Comparison of ENCODE assay signal across 8 cellular contexts in genomic region chr1:46394108-46394871, GRCh38. TPM values are rescaled to one million over a fixed set of nuclear protein-coding genes. Genes with fewer than 3 reads are reported as not detected.
A peak's percentile ranks its signal among the peaks of the same experiment; 100 is the strongest.
DNase-seq lines count a peak whose midpoint lies in the region; ATAC-seq and TF ChIP-seq lines count a peak whose summit lies in the region.

TSS of gene FAAH (plus strand) at chr1:46394317. CDS start at chr1:46394349, 32 bp downstream.

- H3K27ac Mint-ChIP-seq in activated CD8-positive, alpha-beta T cell treated with anti-CD3 and anti-CD28 coated beads, Interleukin-2, amount 10 ng/mL, durations not matched to agents 7 days and 5 days: peak within 1 kb of the TSS; percentile 6

- H3K27ac ChIP-seq in HUES64 (ENCODE audit: low read depth, low read length): no peak within 1 kb of the TSS
- no peak within 1 kb of the TSS for H3K27ac ChIP-seq in effector memory CD4-positive, alpha-beta T cell (ENCODE audit: insufficient read depth, low read length, poor library complexity, severe bottlenecking)

- ATAC-seq in activated CD8-positive, alpha-beta T cell treated with anti-CD3 and anti-CD28 coated beads, Interleukin-2, amount 10 ng/mL, durations not matched to agents 7 days and 5 days: peak; percentile 78
- ATAC-seq in HG02938 (IDR thresholded peaks at IDR 0.05; ENCODE audit: unreplicated experiment) (no peak), GM18909 (IDR thresholded peaks at IDR 0.05; ENCODE audit: poor library complexity, unreplicated experiment) (no peak)

- no peak for TF ChIP-seq CTCF in AG09309 (IDR thresholded peaks at IDR 0.05; ENCODE audit: control insufficient read depth, insufficient read depth, low read depth, low read length, missing control alignments)

- WGBS in HUES64: 2% methylated on average over 75 of the region's 75 CpGs

- no peaks in the 10 kb centered on the region for H3K36me3 ChIP-seq in HUES64 (ENCODE audit: insufficient read depth, low read length)
- H3K36me3 ChIP-seq in effector memory CD4-positive, alpha-beta T cell (ENCODE audit: control insufficient read depth, insufficient read depth, low read length): no peaks in the 10 kb centered on the region

- peak within 1 kb of the TSS; percentile 23 for H3K4me3 ChIP-seq in AG09309 (ENCODE audit: control insufficient read depth, low read depth, low read length)
- peak within 1 kb of the TSS; percentile 59 for H3K4me3 ChIP-seq in HUES64 (ENCODE audit: low read length)
- H3K4me3 ChIP-seq in effector memory CD4-positive, alpha-beta T cell (ENCODE audit: insufficient read depth, low read depth, low read length, poor library complexity, severe bottlenecking): peak within 1 kb of the TSS; percentile 37

- peaks cover 13% of the 10 kb centered on the region for H3K36me3 Mint-ChIP-seq in activated CD8-positive, alpha-beta T cell treated with anti-CD3 and anti-CD28 coated beads, Interleukin-2, amount 10 ng/mL, durations not matched to agents 7 days and 5 days (ENCODE audit: low read depth)

- H3K4me3 Mint-ChIP-seq in activated CD8-positive, alpha-beta T cell treated with anti-CD3 and anti-CD28 coated beads, Interleukin-2, amount 10 ng/mL, durations not matched to agents 7 days and 5 days: peak within 1 kb of the TSS; percentile 55

- CTCF ChIA-PET in activated CD8-positive, alpha-beta T cell treated with anti-CD3 and anti-CD28 coated beads, Interleukin-2, amount 10 ng/mL, durations not matched to agents 7 days and 5 days (lab: Charles Lee): interaction anchor here (0.6 kb wide), 1 partner anchor 923 kb away, joined by 4 read pairs; no protein-coding TSS in a partner anchor

- peaks cover 14% of the 10 kb centered on the region for H3K9me3 ChIP-seq in HUES64 (ENCODE audit: insufficient read depth, low read depth, low read length)
- H3K9me3 ChIP-seq in effector memory CD4-positive, alpha-beta T cell (ENCODE audit: control insufficient read depth, low read length): peaks cover 4% of the 10 kb centered on the region

- no peak for DNase-seq in AG09309 (ENCODE audit: low read depth)
- peak; percentile 53 for DNase-seq in activated CD8-positive, alpha-beta T cell treated with anti-CD3 and anti-CD28 coated beads, Interleukin-2, amount 10 ng/mL, durations not matched to agents 7 days and 5 days
- DNase-seq in effector memory CD4-positive, alpha-beta T cell: no peak
- peak; percentile 57 for DNase-seq in medulla oblongata (ENCODE audit: extremely low spot score)
- peak; percentile 23 to 25 (median 23) for DNase-seq in stimulated activated CD4-positive, alpha-beta T cell treated with anti-CD3 and anti-CD28 coated beads, TNF-alpha, amount 100 ng/mL, for 48 hours (ENCODE audit: low read depth in 3 of 3)

- H3K9ac ChIP-seq in HUES64 (ENCODE audit: low read depth, low read length): peak within 1 kb of the TSS; percentile 46

- peaks cover 17% of the 10 kb centered on the region for H3K9me3 Mint-ChIP-seq in activated CD8-positive, alpha-beta T cell treated with anti-CD3 and anti-CD28 coated beads, Interleukin-2, amount 10 ng/mL, durations not matched to agents 7 days and 5 days (ENCODE audit: insufficient read depth)

- H3K4me1 Mint-ChIP-seq in activated CD8-positive, alpha-beta T cell treated with anti-CD3 and anti-CD28 coated beads, Interleukin-2, amount 10 ng/mL, durations not matched to agents 7 days and 5 days (ENCODE audit: low read depth): peaks cover 8% of the 10 kb centered on the region

- peaks cover 33% of the 10 kb centered on the region for H3K27me3 ChIP-seq in HUES64 (ENCODE audit: insufficient read depth, low read length)
- H3K27me3 ChIP-seq in effector memory CD4-positive, alpha-beta T cell (replicated peaks; ENCODE audit: control insufficient read depth, insufficient read depth, low read length, poor library complexity, severe bottlenecking): no peaks in the 10 kb centered on the region

- peaks cover 3% of the 10 kb centered on the region; the same call in 1 of the 2 replicates for H3K4me1 ChIP-seq in HUES64 (ENCODE audit: insufficient read depth, low read length)
- H3K4me1 ChIP-seq in effector memory CD4-positive, alpha-beta T cell (ENCODE audit: control insufficient read depth, insufficient read depth, low read length, poor library complexity, severe bottlenecking): no peaks in the 10 kb centered on the region

- POLR2A ChIA-PET in activated CD8-positive, alpha-beta T cell treated with anti-CD3 and anti-CD28 coated beads, Interleukin-2, amount 10 ng/mL, durations not matched to agents 7 days and 5 days (lab: Charles Lee): no interaction called here

- H3K27me3 Mint-ChIP-seq in activated CD8-positive, alpha-beta T cell treated with anti-CD3 and anti-CD28 coated beads, Interleukin-2, amount 10 ng/mL, durations not matched to agents 7 days and 5 days (ENCODE audit: low read depth): peaks cover 20% of the 10 kb centered on the region

RNA-seq across cellular contexts. Expression of gene FAAH, which starts in this region (rescaled TPM):
- 7.5 TPM for polyA plus RNA-seq in HUES64 (2013, experiment 1 of 2)
- polyA plus RNA-seq in HUES64 (2013, experiment 2 of 2): 4.6 TPM
- 1 to 10 TPM; 3.6 to 3.9 TPM for total RNA-seq in activated CD8-positive, alpha-beta T cell treated with anti-CD3 and anti-CD28 coated beads, Interleukin-2, amount 10 ng/mL, durations not matched to agents 7 days and 5 days

Comparison
In these comparisons a context has a peak if more than half of its experiments do, and no peak if none do; other contexts are left out.
1. DNase-seq: peak in activated CD8-positive, alpha-beta T cell treated with anti-CD3 and anti-CD28 coated beads, Interleukin-2, amount 10 ng/mL, durations not matched to agents 7 days and 5 days (single experiment), medulla oblongata (single experiment) and stimulated activated CD4-positive, alpha-beta T cell treated with anti-CD3 and anti-CD28 coated beads, TNF-alpha, amount 100 ng/mL, for 48 hours (3 of 3); none in AG09309 (single experiment) and effector memory CD4-positive, alpha-beta T cell (0 of 3).
2. Peak in every context shown above with its lines, with median percentiles within 50 percentile points of each other: H3K4me3 ChIP-seq.